9 cellular contexts compared by ENCODE assay signal in the genomic region with DNA sequence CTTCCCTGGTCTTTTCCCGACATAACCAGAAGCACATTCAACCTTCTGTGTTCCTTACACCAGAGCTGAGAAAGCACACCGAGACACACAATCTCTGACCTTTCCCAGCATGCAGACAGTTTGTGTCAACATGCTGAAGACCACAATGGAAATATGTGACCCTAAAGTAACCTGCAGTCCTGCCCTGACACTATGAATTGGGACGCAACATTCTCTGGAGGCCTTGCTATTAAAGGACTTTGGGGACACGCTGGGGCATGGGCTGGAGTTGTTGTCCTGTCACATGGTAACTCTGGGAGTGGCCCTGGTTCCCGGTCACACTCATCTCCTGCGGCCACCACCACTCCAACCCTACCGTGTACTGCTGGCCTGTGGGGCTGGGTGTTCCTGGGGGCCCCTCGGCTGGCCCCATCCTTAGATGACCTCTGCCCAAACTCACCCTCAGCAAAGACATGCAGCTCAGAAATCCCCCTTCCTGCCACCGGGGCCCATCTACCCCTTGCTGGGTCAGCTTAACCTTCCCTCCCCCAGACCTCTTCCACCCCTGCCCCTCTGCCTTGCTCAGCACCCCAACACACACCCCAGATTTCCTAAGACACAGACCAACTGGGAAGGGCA. TPM values are rescaled to one million over a fixed set of nuclear protein-coding genes. Genes with fewer than 3 reads are reported as not detected.
A peak's percentile ranks its signal among the peaks of the same experiment; 100 is the strongest.
DNase-seq lines count a peak whose midpoint lies in the region; ATAC-seq and TF ChIP-seq lines count a peak whose summit lies in the region.
"Not testable (repeated sequence)": the region's sequence is repeated elsewhere in the genome, so short reads cannot be mapped to it uniquely, and the experiment has no call there.
"Had no signal": no experiment of that assay in that cellular context is flagged by ENCODE, and none has a peak within 500 bp of the region (broad histone marks: within the 10 kb centered on the region; RNA-seq: fewer than 3 reads in every experiment).

No MANE protein-coding gene starts in this region.

- H3K36me3 ChIP-seq in IMR-90 (ENCODE audit: control insufficient read depth, insufficient read depth, low read length); heart right ventricle: not testable (repeated sequence)

- in situ Hi-C loops in IMR-90 (cut with MboI; ENCODE audit: low sequenced_read_pairs) = not testable (repeated sequence)

- not testable (repeated sequence) for H2BK15ac ChIP-seq in IMR-90 (ENCODE audit: low read depth, low read length)

- H2AK9ac ChIP-seq in IMR-90 (replicated peaks; ENCODE audit: low read depth, low read length, poor library complexity) = not testable (repeated sequence)

- H3K4me1 ChIP-seq in IMR-90 (ENCODE audit: control insufficient read depth, insufficient read depth, low read length) = not testable (repeated sequence)
- H3K4me1 ChIP-seq in heart right ventricle = peaks cover 0 to 18% (median 12%) of the 10 kb centered on the region in 9 donors

- not testable (repeated sequence) for H3K27ac ChIP-seq in IMR-90 (ENCODE audit: insufficient read depth, low read length)
- H3K27ac ChIP-seq in dorsolateral prefrontal cortex (peak overlapping the region in 43 of 59 donors; percentile 1 to 98 (median 93)), heart right ventricle (peak overlapping the region in 5 of 10 donors; percentile 23 to 55 (median 34))

- not testable (repeated sequence) for H3K23ac ChIP-seq in IMR-90 (ENCODE audit: low read depth, low read length)

- H3K14ac ChIP-seq in IMR-90 (replicated peaks; ENCODE audit: low read depth, low read length) = not testable (repeated sequence)

- not testable (repeated sequence) for ATAC-seq in IMR-90 (ENCODE audit: low read depth); activated naive CD8-positive, alpha-beta T cell treated with anti-CD3 and anti-CD28 coated beads, Interleukin-2, amount 50 U/mL, for 24 hours
- ATAC-seq in heart right ventricle = peak in 7 of 8 donors; percentile 32 to 66 (median 51)

- not testable (repeated sequence) for TF ChIP-seq CTCF in IMR-90 (conservative IDR thresholded peaks at IDR 0.05; ENCODE audit: low read depth, low read length); dorsolateral prefrontal cortex (IDR thresholded peaks at IDR 0.05 in 54 of 56, conservative IDR thresholded peaks at IDR 0.05 in 2 of 56; ENCODE audit: low read depth in 1 of 56, partially characterized antibody in 56 of 56); heart right ventricle (IDR thresholded peaks at IDR 0.05)

- not testable (repeated sequence) for H3K9ac ChIP-seq in IMR-90 (ENCODE audit: low read depth, low read length)

- not testable (repeated sequence) for H2AFZ ChIP-seq in IMR-90 (replicated peaks; ENCODE audit: low read length, poor library complexity)

- H2BK20ac ChIP-seq in IMR-90 (ENCODE audit: low read depth, low read length) = not testable (repeated sequence)

- dilution Hi-C loops in IMR-90 (cut with HindIII; ENCODE audit: low sequenced_read_pairs, unreplicated experiment) = not testable (repeated sequence)

- not testable (repeated sequence) for BruUV-seq in IMR-90 (replicated peaks; lab: Mats Ljungman, UMichigan)

- TF ChIP-seq POLR2A in IMR-90 (IDR thresholded peaks at IDR 0.05; ENCODE audit: low read depth, low read length) = not testable (repeated sequence)

- CTCF ChIA-PET in IMR-90 (lab: Yijun Ruan, JAX) = interaction anchor here (0.5 to 1.2 kb wide), 2 partner anchors 10 to 491 kb away, joined by 3 to 5 read pairs; no protein-coding TSS in a partner anchor

- TF ChIP-seq RAD21 in IMR-90 (IDR thresholded peaks at IDR 0.05; ENCODE audit: low read length) = not testable (repeated sequence)

- not testable (repeated sequence) for H3K4ac ChIP-seq in IMR-90 (ENCODE audit: low read depth, low read length)

- H3K56ac ChIP-seq in IMR-90 (ENCODE audit: extremely low read depth, insufficient read depth, low read length) = not testable (repeated sequence)

- H3K27me3 Mint-ChIP-seq in activated T-cell treated with anti-CD3 and anti-CD28 coated beads, Interleukin-2, amount 50 U/mL, for 24 hours; activated naive CD8-positive, alpha-beta T cell treated with anti-CD3 and anti-CD28 coated beads, Interleukin-2, amount 50 U/mL, for 24 hours: not testable (repeated sequence)

- not testable (repeated sequence) for H3K27me3 ChIP-seq in IMR-90 (ENCODE audit: control insufficient read depth, insufficient read depth, low read length); dorsolateral prefrontal cortex; heart right ventricle

- DNase-seq in AG08395 (ENCODE audit: low spot score) (peak; percentile 3), IMR-90 (peak; percentile 3), myocyte (ENCODE audit: low read depth) (peak; percentile 6), renal cortical epithelial cell (ENCODE audit: low read depth) (peak; percentile 13)
- DNase-seq in activated T-cell treated with anti-CD3 and anti-CD28 coated beads, Interleukin-2, amount 50 U/mL, for 24 hours; activated naive CD8-positive, alpha-beta T cell treated with anti-CD3 and anti-CD28 coated beads, Interleukin-2, amount 50 U/mL, for 24 hours; dorsolateral prefrontal cortex; heart right ventricle: not testable (repeated sequence)

- POLR2A ChIA-PET in IMR-90 (lab: Charles Lee; ENCODE audit: unreplicated experiment) = not testable (repeated sequence)

- H4K91ac ChIP-seq in IMR-90 (ENCODE audit: insufficient read depth, low read depth, low read length) = not testable (repeated sequence)

- H4K20me1 ChIP-seq in IMR-90 (ENCODE audit: insufficient read depth, low read length) = peaks cover 18% of the 10 kb centered on the region

- not testable (repeated sequence) for H3K4me3 ChIP-seq in IMR-90 (ENCODE audit: insufficient read depth, low read depth, low read length); dorsolateral prefrontal cortex; heart right ventricle

- peaks cover 24% of the 10 kb centered on the region for H3K4me1 Mint-ChIP-seq in activated T-cell treated with anti-CD3 and anti-CD28 coated beads, Interleukin-2, amount 50 U/mL, for 24 hours (ENCODE audit: low read depth)
- H3K4me1 Mint-ChIP-seq in activated naive CD8-positive, alpha-beta T cell treated with anti-CD3 and anti-CD28 coated beads, Interleukin-2, amount 50 U/mL, for 24 hours = peaks cover 38% of the 10 kb centered on the region

- not testable (repeated sequence) for H4K8ac ChIP-seq in IMR-90 (ENCODE audit: low read depth in 2 of 2, low read length in 2 of 2)

- not testable (repeated sequence) for H3K9me3 ChIP-seq in IMR-90 (ENCODE audit: control insufficient read depth, insufficient read depth, low read length); heart right ventricle

- H2BK5ac ChIP-seq in IMR-90 (ENCODE audit: low read depth, low read length, poor library complexity, severe bottlenecking) = not testable (repeated sequence)

- not testable (repeated sequence) for H2AK5ac ChIP-seq in IMR-90 (ENCODE audit: low read depth, low read length)

- H3K27ac Mint-ChIP-seq in activated T-cell treated with anti-CD3 and anti-CD28 coated beads, Interleukin-2, amount 50 U/mL, for 24 hours = peak overlapping the region; percentile 7
- peak overlapping the region; percentile 37 for H3K27ac Mint-ChIP-seq in activated naive CD8-positive, alpha-beta T cell treated with anti-CD3 and anti-CD28 coated beads, Interleukin-2, amount 50 U/mL, for 24 hours

- H3K18ac ChIP-seq in IMR-90 (ENCODE audit: low read depth, low read length) = not testable (repeated sequence)

- H3K9me1 ChIP-seq in IMR-90 (ENCODE audit: insufficient read depth, low read length) = not testable (repeated sequence)

- H3K36me3 Mint-ChIP-seq in activated T-cell treated with anti-CD3 and anti-CD28 coated beads, Interleukin-2, amount 50 U/mL, for 24 hours (ENCODE audit: low read depth); activated naive CD8-positive, alpha-beta T cell treated with anti-CD3 and anti-CD28 coated beads, Interleukin-2, amount 50 U/mL, for 24 hours (ENCODE audit: low read depth): not testable (repeated sequence)

- not testable (repeated sequence) for H3K4me2 ChIP-seq in IMR-90 (ENCODE audit: low read depth, low read length)

- not testable (repeated sequence) for H4K5ac ChIP-seq in IMR-90 (ENCODE audit: low read depth, low read length)

- H3K9me3 Mint-ChIP-seq in activated T-cell treated with anti-CD3 and anti-CD28 coated beads, Interleukin-2, amount 50 U/mL, for 24 hours; activated naive CD8-positive, alpha-beta T cell treated with anti-CD3 and anti-CD28 coated beads, Interleukin-2, amount 50 U/mL, for 24 hours: not testable (repeated sequence)

- not testable (repeated sequence) for H3K4me3 Mint-ChIP-seq in activated T-cell treated with anti-CD3 and anti-CD28 coated beads, Interleukin-2, amount 50 U/mL, for 24 hours; activated naive CD8-positive, alpha-beta T cell treated with anti-CD3 and anti-CD28 coated beads, Interleukin-2, amount 50 U/mL, for 24 hours

- intact Hi-C loops in IMR-90 (cut with micrococcal nuclease); dorsolateral prefrontal cortex (cut with DNase I); heart right ventricle (cut with DNase I): not testable (repeated sequence)

- not testable (repeated sequence) for H2BK120ac ChIP-seq in IMR-90 (ENCODE audit: low read depth, low read length)

- 59% methylated on average over 4 of the region's 9 CpGs; no CpG with 5 or more reads in 1 of the 2 experiments for WGBS in IMR-90 (ENCODE audit: extremely low coverage in 2 of 2, insufficient read length in 1 of 2), 2 experiments
- WGBS in heart right ventricle, 2 donors = 51 to 54% methylated on average over 8 to 9 of the region's 9 CpGs

- not testable (repeated sequence) for H3K79me1 ChIP-seq in IMR-90 (ENCODE audit: low read depth in 1 of 2, low read length in 2 of 2)

RNA-seq across cellular contexts. Expression of gene PVRIG, which starts 25.3 kb away (rescaled TPM):
- total RNA-seq in IMR-90 (2012; rRNA removed) (not detected in 2 replicates), dorsolateral prefrontal cortex (1 to 10 TPM in 5 of 120 experiments, under 1 TPM in 4, not detected in 111; 0.36 to 2.3 (median 1.4) TPM), heart right ventricle (1 to 10 TPM in 1 of 10 donors, not detected in 9; 2.1 TPM), myocyte (not detected in 2 replicates), renal cortical epithelial cell (not detected in 2 replicates)
- polyA plus RNA-seq in IMR-90 (2012; rRNA removed) (not detected in 2 replicates), heart right ventricle (under 1 TPM; 0.22 to 0.59 TPM)
- polyA plus RNA-seq in IMR-90 (2012; cell fraction: cytosol; rRNA removed) = not detected in 2 replicates
- polyA plus RNA-seq in IMR-90 (2012; cell fraction: nucleus; rRNA removed; ENCODE audit: low replicate concordance) = 0.05 TPM in 1 of 2 replicates, not detected in the other
- polyA plus RNA-seq in myocyte (2012) = 1.7 TPM
- total RNA-seq: HT1080 had no signal
